8 cellular contexts compared by ENCODE assay signal in the genomic region with DNA sequence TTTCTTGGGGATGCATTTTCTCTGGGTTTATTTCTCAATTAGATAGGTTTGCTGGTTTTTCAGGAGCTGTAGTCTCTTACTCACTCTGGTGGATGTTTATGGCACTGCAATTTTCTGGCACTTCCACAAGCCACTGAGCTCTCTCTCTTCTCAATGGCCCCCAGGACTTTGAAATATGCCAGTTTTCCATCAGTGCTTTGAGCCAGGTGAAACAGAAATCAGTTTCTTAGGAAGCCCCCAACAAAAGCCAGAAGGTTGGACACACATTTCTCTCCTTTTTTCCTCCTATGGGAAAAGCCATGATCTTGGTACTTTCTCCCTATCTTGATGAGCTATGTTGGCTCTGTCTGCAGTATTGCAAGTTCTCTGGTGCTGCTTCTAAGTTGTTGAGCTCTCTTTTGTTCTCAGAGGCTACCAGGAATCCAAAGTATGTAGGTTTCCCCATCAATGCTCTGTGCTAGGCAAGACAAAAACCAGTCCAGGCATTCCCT.
DNase-seq lines count a peak whose midpoint lies in the region; TF ChIP-seq lines count a peak whose summit lies in the region.

No MANE protein-coding gene starts in this region.

- CTCF ChIA-PET in HEK293 (lab: Yijun Ruan, JAX): interaction anchor here (0.6 to 5.5 kb wide), 25 partner anchors 14 to 1765 kb away, joined by 3 to 70 read pairs (median 4); a partner anchor contains a TSS

- H3K4me1 ChIP-seq in HEK293 (ENCODE audit: control insufficient read depth, insufficient read depth, low read length): no peaks in the 10 kb centered on the region

- H3K4me3 ChIP-seq in HEK293 (ENCODE audit: low read depth, low read length) (no peak overlapping the region), lower leg skin (ENCODE audit: low read depth, poor library complexity, severe bottlenecking) (no peak overlapping the region)

- peak; percentile 38 for DNase-seq in EL
- peak; percentile 32 for DNase-seq in NCI-H69 (lab: John Stamatoyannopoulos, UW)
- DNase-seq in central memory CD4-positive, alpha-beta T cell: peak; percentile 29
- DNase-seq in mucosa of gallbladder (ENCODE audit: low spot score): peak; percentile 35
- no peak for DNase-seq in globus pallidus (ENCODE audit: low spot score)
- no peak for DNase-seq in lower leg skin (ENCODE audit: low spot score in 2 of 2)
- no peak for DNase-seq in NCI-H1436 treated with DMSO at 0.1 percent for 48 hours (lab: John Stamatoyannopoulos, UW)

- TF ChIP-seq POLR2A in lower leg skin (IDR thresholded peaks at IDR 0.05): no peak

- H3K27ac ChIP-seq in HEK293 (ENCODE audit: extremely low read depth, low read depth, low read length): no peak overlapping the region

- H3K36me3 ChIP-seq in HEK293 (ENCODE audit: control insufficient read depth in 2 of 2, insufficient read depth in 1 of 2, low read length in 2 of 2): no peaks in the 10 kb centered on the region

- intact Hi-C loops in lower leg skin (cut with DNase I; ENCODE audit: low total_unique reads): no loop called here

- TF ChIP-seq CTCF in HEK293 (tag by site-specific recombination; IDR thresholded peaks at IDR 0.05) (no peak), lower leg skin (IDR thresholded peaks at IDR 0.05) (no peak)

- POLR2A ChIA-PET in HEK293 (lab: Yijun Ruan, JAX): interaction anchor here (1.0 kb wide), 1 partner anchor 9 kb away, joined by 3 read pairs; no protein-coding TSS in a partner anchor

- H3K9me3 ChIP-seq in HEK293 (ENCODE audit: control insufficient read depth, insufficient read depth, low read depth, low read length): no peaks in the 10 kb centered on the region; the same call in 1 of the 2 replicates

TF ChIP-seq in HEK293, 187 proteins besides CTCF, POLR2A, EP300 and RAD21:
- TF ChIP-seq ZNF654 (tag by site-specific recombination; IDR thresholded peaks at IDR 0.05; ENCODE audit: low read depth) (peak; percentile 38), GLIS1 (tag by site-specific recombination; IDR thresholded peaks at IDR 0.05) (no peak)

Comparison
In these comparisons a context has a peak if more than half of its experiments do, and no peak if none do; other contexts are left out.
1. DNase-seq: peak in EL (single experiment), NCI-H69 (single experiment), central memory CD4-positive, alpha-beta T cell (single experiment) and mucosa of gallbladder (single experiment); none in globus pallidus (single experiment), lower leg skin (0 of 2) and NCI-H1436 treated with DMSO at 0.1 percent for 48 hours (single experiment).